In the genomic region with DNA sequence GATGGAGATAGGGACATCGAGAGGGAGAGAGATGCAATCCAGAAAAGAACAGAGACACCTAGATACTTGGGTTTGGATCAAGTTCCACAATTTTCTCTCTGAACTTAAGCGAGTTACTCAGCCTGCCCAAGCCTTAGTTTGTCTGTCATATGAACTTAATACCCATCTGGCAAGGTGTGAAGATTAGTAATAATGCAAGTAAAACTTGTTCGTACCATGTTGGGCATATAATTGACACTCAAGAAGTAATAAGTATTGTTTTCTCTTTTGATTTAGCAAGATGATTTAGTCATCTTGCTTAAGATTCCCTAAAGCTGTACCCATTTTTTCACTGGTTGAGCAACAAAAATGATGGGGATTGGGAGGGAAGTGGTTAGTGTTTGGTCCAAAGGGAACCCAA, we compare ENCODE assay signal across 16 cellular contexts. TPM values are rescaled to one million over a fixed set of nuclear protein-coding genes. Genes with fewer than 3 reads are reported as not detected.
DNase-seq lines count a peak whose midpoint lies in the region; ATAC-seq, FAIRE-seq and TF ChIP-seq lines count a peak whose summit lies in the region.
"Had no signal": no experiment of that assay in that cellular context is flagged by ENCODE, and none has a peak within 500 bp of the region (broad histone marks: within the 10 kb centered on the region; RNA-seq: fewer than 3 reads in every experiment).

No MANE protein-coding gene starts in this region.

- H3K36me3 ChIP-seq in PC-3 (ENCODE audit: low read depth, low read length) = no peaks in the 10 kb centered on the region
- H3K36me3 ChIP-seq in small intestine (ENCODE audit: control insufficient read depth in 2 of 2, insufficient read depth in 2 of 2, low read length in 2 of 2) = no peaks in the 10 kb centered on the region
- peaks cover 27% of the 10 kb centered on the region; the same call in 1 of the 2 replicates for H3K36me3 ChIP-seq in Karpas-422 (ENCODE audit: insufficient read depth, low read length)
- H3K36me3 ChIP-seq: HAP-1, Peyer's patch had no signal

- intact Hi-C loops in PC-3 (cut with micrococcal nuclease) = no loop called here

- no peaks in the 10 kb centered on the region for H3K9me2 ChIP-seq in PC-3 (replicated peaks; ENCODE audit: low read length)
- H3K9me2 ChIP-seq in Karpas-422 (replicated peaks; ENCODE audit: insufficient read depth, low read length) = no peaks in the 10 kb centered on the region

- H3K4me1 Mint-ChIP-seq in central memory CD8-positive, alpha-beta T cell = peaks cover 47% of the 10 kb centered on the region
- peaks cover 31% of the 10 kb centered on the region for H3K4me1 Mint-ChIP-seq in progenitor cell of endocrine pancreas (ENCODE audit: low read depth)

- peaks cover 2% of the 10 kb centered on the region for H3K36me3 Mint-ChIP-seq in central memory CD8-positive, alpha-beta T cell (ENCODE audit: insufficient read depth)
- H3K36me3 Mint-ChIP-seq in progenitor cell of endocrine pancreas (ENCODE audit: insufficient read depth) = no peaks in the 10 kb centered on the region

- H3K9me3 ChIP-seq in PC-3 (ENCODE audit: low read length) (no peaks in the 10 kb centered on the region), small intestine (ENCODE audit: control insufficient read depth, low read depth) (no peaks in the 10 kb centered on the region), Karpas-422 (ENCODE audit: low read length) (no peaks in the 10 kb centered on the region)
- H3K9me3 ChIP-seq: HAP-1, Peyer's patch had no signal

- no peaks in the 10 kb centered on the region for H4K20me1 ChIP-seq in PC-3 (ENCODE audit: low read length)
- H4K20me1 ChIP-seq in Karpas-422 (ENCODE audit: insufficient read depth, low read depth, low read length) = no peaks in the 10 kb centered on the region

- TSS peak; percentile 4 for BruUV-seq in PC-3 (replicated peaks; lab: Mats Ljungman, UMichigan)

- H3K27me3 ChIP-seq in PC-3 (ENCODE audit: low read length) = no peaks in the 10 kb centered on the region
- H3K27me3 ChIP-seq in small intestine (ENCODE audit: control insufficient read depth in 2 of 2, insufficient read depth in 2 of 2, low read length in 2 of 2) = no peaks in the 10 kb centered on the region
- H3K27me3 ChIP-seq in Karpas-422 (ENCODE audit: low read length) = no peaks in the 10 kb centered on the region
- H3K27me3 ChIP-seq: BLaER1, Peyer's patch had no signal

- H3K79me2 ChIP-seq in PC-3 (ENCODE audit: low read length) (peaks cover 96% of the 10 kb centered on the region), Karpas-422 (ENCODE audit: low read length) (peaks cover 97% of the 10 kb centered on the region)

- no peaks in the 10 kb centered on the region for H3K27me3 Mint-ChIP-seq in central memory CD8-positive, alpha-beta T cell
- H3K27me3 Mint-ChIP-seq in progenitor cell of endocrine pancreas = no peaks in the 10 kb centered on the region

- H3K9ac ChIP-seq in PC-3 (ENCODE audit: low read length) (no peak overlapping the region), Karpas-422 (ENCODE audit: low read length) (no peak overlapping the region)
- H3K9ac ChIP-seq: BLaER1 had no signal

- H3K27ac ChIP-seq in PC-3 (ENCODE audit: low read length) (peak overlapping the region; percentile 81), small intestine (ENCODE audit: low read depth in 1 of 2, low read length in 1 of 2) (no peak overlapping the region), Karpas-422 (ENCODE audit: low read length) (no peak overlapping the region)
- H3K27ac ChIP-seq: BLaER1, Peyer's patch had no signal

- H3K4me2 ChIP-seq in PC-3 (ENCODE audit: low read length) (peak overlapping the region; percentile 74), Karpas-422 (ENCODE audit: low read depth, low read length, poor library complexity, severe bottlenecking) (no peak overlapping the region)
- H3K4me2 ChIP-seq: BLaER1 had no signal

- no peak for FAIRE-seq in small intestine (lab: Jason Lieb, UNC)

- peak overlapping the region; percentile 41; the same call in 1 of the 2 replicates for H3K4me3 ChIP-seq in PC-3 (ENCODE audit: low read length)
- no peak overlapping the region for H3K4me3 ChIP-seq in small intestine (ENCODE audit: low read depth in 1 of 2, low read length in 2 of 2)
- no peak overlapping the region for H3K4me3 ChIP-seq in Karpas-422 (ENCODE audit: low read length)
- H3K4me3 ChIP-seq: BLaER1, HAP-1, Peyer's patch had no signal

- no peaks in the 10 kb centered on the region for H3F3A ChIP-seq in PC-3 (ENCODE audit: low read length, unreplicated experiment)

- H3K27ac Mint-ChIP-seq in central memory CD8-positive, alpha-beta T cell (ENCODE audit: low read depth) = peak overlapping the region; percentile 88
- H3K27ac Mint-ChIP-seq in progenitor cell of endocrine pancreas = peak overlapping the region; percentile 80

- CTCF ChIA-PET in PC-3 (lab: Charles Lee) = no interaction called here

- DNase-seq in PC-3 (no peak), progenitor cell of endocrine pancreas (ENCODE audit: low spot score, unreplicated experiment) (no peak), small intestine (no peak), NCI-H1048 (lab: John Stamatoyannopoulos, UW) (no peak), Karpas-422 (no peak)
- no peak for DNase-seq in central memory CD8-positive, alpha-beta T cell (ENCODE audit: low spot score in 2 of 2)
- DNase-seq: DMS79, islet precursor cell, Kasumi-1, NCI-H187 treated with DMSO at 0.1 percent for 48 hours, NCI-H69, Peyer's patch, trophoblast cell had no signal

- peak; percentile 82 for ATAC-seq in GM18520 (IDR thresholded peaks at IDR 0.05; ENCODE audit: unreplicated experiment)
- ATAC-seq in PC-3 = no peak
- peak; percentile 71 for ATAC-seq in central memory CD8-positive, alpha-beta T cell (replicated peaks; ENCODE audit: extremely low read depth, poor library complexity, severe bottlenecking)

- TF ChIP-seq CTCF in PC-3 (conservative IDR thresholded peaks at IDR 0.05; ENCODE audit: low read depth, low read length) (no peak), progenitor cell of endocrine pancreas (IDR thresholded peaks at IDR 0.05; ENCODE audit: unreplicated experiment) (no peak)

- peak overlapping the region; percentile 21 for H3K4me3 Mint-ChIP-seq in central memory CD8-positive, alpha-beta T cell
- H3K4me3 Mint-ChIP-seq in progenitor cell of endocrine pancreas (ENCODE audit: low read depth) = no peak overlapping the region

- POLR2A ChIA-PET in PC-3 (lab: Charles Lee; ENCODE audit: unreplicated experiment) = interaction anchor here (0.6 kb wide), 1 partner anchor 25 kb away, joined by 5 read pairs; no protein-coding TSS in a partner anchor

- 68 to 81% (median 71%) methylated on average over 3 of the region's 3 CpGs for WGBS in small intestine, 3 donors

- peaks cover 19% of the 10 kb centered on the region for H3K4me1 ChIP-seq in PC-3 (ENCODE audit: insufficient read depth, low read length)
- H3K4me1 ChIP-seq in small intestine (ENCODE audit: control insufficient read depth in 2 of 2, insufficient read depth in 1 of 2, low read depth in 1 of 2, low read length in 1 of 2) = no peaks in the 10 kb centered on the region
- peaks cover 4% of the 10 kb centered on the region for H3K4me1 ChIP-seq in Karpas-422 (ENCODE audit: low read length)
- H3K4me1 ChIP-seq: BLaER1 had no signal

- H2AFZ ChIP-seq in PC-3 (ENCODE audit: low read length) = no peak overlapping the region
- H2AFZ ChIP-seq in Karpas-422 (ENCODE audit: low read length) = no peak overlapping the region

- H3K9me3 Mint-ChIP-seq in central memory CD8-positive, alpha-beta T cell = no peaks in the 10 kb centered on the region
- H3K9me3 Mint-ChIP-seq in progenitor cell of endocrine pancreas (ENCODE audit: low read depth) = no peaks in the 10 kb centered on the region

RNA-seq across cellular contexts. Expression of a gene that starts 7.5 kb away (rescaled TPM):
- total RNA-seq in PC-3 (2014; rRNA removed) = 12.7 and 16.5 TPM in 2 replicates
- 78.9 and 93.6 TPM in 2 replicates for total RNA-seq in progenitor cell of endocrine pancreas
- polyA plus RNA-seq in small intestine = 10 to 100 TPM in 1 of 3 donors, 1 to 10 TPM in 2; 5.9 to 10.3 (median 6.7) TPM
- 46.0 and 85.1 TPM in 2 replicates for total RNA-seq in Karpas-422 (2014; rRNA removed; shearing (Covaris generic); ENCODE audit: low replicate concordance)

RNA-seq across cellular contexts. Expression of a gene that starts 17.0 kb away (rescaled TPM):
- 1.5 and 1.6 TPM in 2 replicates for total RNA-seq in PC-3 (2014; rRNA removed)
- total RNA-seq in progenitor cell of endocrine pancreas = 14.1 and 15.4 TPM in 2 replicates
- 1 to 10 TPM in 2 of 3 donors, under 1 TPM in 1; 0.89 to 2.7 (median 1.1) TPM for polyA plus RNA-seq in small intestine
- total RNA-seq in Karpas-422 (2014; rRNA removed; shearing (Covaris generic); ENCODE audit: low replicate concordance) = 7.6 and 21.8 TPM in 2 replicates

RNA-seq across cellular contexts. Expression of a gene that starts 35.2 kb away (rescaled TPM):
- 4.4 and 4.7 TPM in 2 replicates for total RNA-seq in PC-3 (2014; rRNA removed)
- total RNA-seq in progenitor cell of endocrine pancreas = 8.3 and 9.0 TPM in 2 replicates
- polyA plus RNA-seq in small intestine = 1 to 10 TPM; 3.8 to 4.3 (median 4.0) TPM
- total RNA-seq in Karpas-422 (2014; rRNA removed; shearing (Covaris generic); ENCODE audit: low replicate concordance) = 10.8 and 26.5 TPM in 2 replicates

RNA-seq across cellular contexts. Expression of a gene that starts 43.2 kb away (rescaled TPM):
- 18.0 and 23.0 TPM in 2 replicates for total RNA-seq in PC-3 (2014; rRNA removed)
- 61.3 and 68.8 TPM in 2 replicates for total RNA-seq in progenitor cell of endocrine pancreas
- polyA plus RNA-seq in small intestine = 10 to 100 TPM in 2 of 3 donors, 1 to 10 TPM in 1; 8.6 to 11.9 (median 10.2) TPM
- 58.5 and 93.8 TPM in 2 replicates for total RNA-seq in Karpas-422 (2014; rRNA removed; shearing (Covaris generic); ENCODE audit: low replicate concordance)
